In genomic region chr2:67633212-67633856, GRCh38 we compare ENCODE assay signal across 30 cellular contexts.
"Had no signal": no experiment of that assay in that cellular context is flagged by ENCODE, and none has a peak within 500 bp of the region (broad histone marks: within the 10 kb centered on the region; RNA-seq: fewer than 3 reads in every experiment).

No MANE protein-coding gene starts in this region.

- H3K9me3 Mint-ChIP-seq: neural crest cell; T-helper 2 cell treated with Interferon-gamma antibody and Interleukin-4, amounts not matched to agents 5 μg/mL and 100 μg/mL, for 36 hours had no signal

- H3K36me3 ChIP-seq: ascending aorta, cardiac muscle cell, suprapubic skin, tibial artery, upper lobe of right lung had no signal

- DNase-seq: activated CD4-positive, alpha-beta T cell treated with anti-CD3 and anti-CD28 coated beads for 36 hours; activated CD4-positive, alpha-beta T cell treated with anti-CD3 and anti-CD28 coated beads, Interleukin-2, amount 50 U/mL, for 4 hours; activated CD4-positive, CD25-positive, alpha-beta regulatory T cell; activated naive CD4-positive, alpha-beta T cell treated with Interleukin-2 at 50 U/mL for 16 hours; activated T-cell treated with anti-CD3 and anti-CD28 coated beads for 4 hours; activated T-cell treated with anti-CD3 and anti-CD28 coated beads, Interleukin-2, amount 50 U/mL, for 72 hours; cortex of kidney; glutamatergic neuron; islet precursor cell; midbrain; naive thymus-derived CD4-positive, alpha-beta T cell; nucleus accumbens; psoas muscle; stimulated activated CD4-positive, alpha-beta T cell treated with anti-CD3 and anti-CD28 coated beads, Interleukin-15, amount 100 ng/mL, for 24 hours; stimulated activated CD4-positive, alpha-beta T cell treated with anti-CD3 and anti-CD28 coated beads, Interleukin-2, amount 100 ng/mL, for 24 hours; stimulated activated naive CD4-positive, alpha-beta T cell; T-helper 1 cell; tibial artery; upper lobe of right lung had no signal

- H2AFZ ChIP-seq: hepatocyte, parathyroid adenoma had no signal

- FAIRE-seq: frontal cortex had no signal

- H3K9ac ChIP-seq: parathyroid adenoma had no signal

- H3K9me3 ChIP-seq: ascending aorta, psoas muscle, suprapubic skin, tibial artery, upper lobe of right lung had no signal

- H3K4me1 ChIP-seq: ascending aorta, parathyroid adenoma, suprapubic skin, tibial artery, upper lobe of right lung had no signal

- H3K27ac ChIP-seq: ascending aorta, cardiac muscle cell, hepatocyte, parathyroid adenoma, psoas muscle, suprapubic skin, tibial artery, upper lobe of right lung had no signal

- H3K4me3 Mint-ChIP-seq: activated CD4-positive, alpha-beta T cell treated with anti-CD3 and anti-CD28 coated beads for 36 hours; activated naive CD8-positive, alpha-beta T cell; activated T-cell treated with anti-CD3 and anti-CD28 coated beads, Interleukin-2, amount 50 U/mL, for 72 hours; brain; naive thymus-derived CD4-positive, alpha-beta T cell; neural crest cell; T-helper 2 cell treated with Interferon-gamma antibody and Interleukin-4, amounts not matched to agents 5 μg/mL and 100 μg/mL, for 36 hours had no signal

- H3K27ac Mint-ChIP-seq: activated CD4-positive, alpha-beta T cell treated with anti-CD3 and anti-CD28 coated beads for 36 hours; activated naive CD8-positive, alpha-beta T cell; activated T-cell treated with anti-CD3 and anti-CD28 coated beads, Interleukin-2, amount 50 U/mL, for 72 hours; brain; naive thymus-derived CD4-positive, alpha-beta T cell; T-helper 2 cell treated with Interferon-gamma antibody and Interleukin-4, amounts not matched to agents 5 μg/mL and 100 μg/mL, for 36 hours had no signal

- H3K4me3 ChIP-seq: ascending aorta, cardiac muscle cell, hepatocyte, psoas muscle, suprapubic skin, tibial artery, upper lobe of right lung had no signal

- H3K27me3 ChIP-seq: ascending aorta, cardiac muscle cell, hepatocyte, suprapubic skin, tibial artery, upper lobe of right lung had no signal

- H3K4me2 ChIP-seq: hepatocyte had no signal

- ATAC-seq: activated CD4-positive, alpha-beta T cell treated with anti-CD3 and anti-CD28 coated beads for 36 hours; activated T-cell treated with anti-CD3 and anti-CD28 coated beads, Interleukin-2, amount 50 U/mL, for 72 hours; esophagus mucosa; naive thymus-derived CD4-positive, alpha-beta T cell; psoas muscle; upper lobe of right lung had no signal

- H3K27me3 Mint-ChIP-seq: activated CD4-positive, alpha-beta T cell treated with anti-CD3 and anti-CD28 coated beads for 36 hours; activated naive CD8-positive, alpha-beta T cell had no signal

- H3K36me3 Mint-ChIP-seq: activated naive CD8-positive, alpha-beta T cell; brain; naive thymus-derived CD4-positive, alpha-beta T cell had no signal

- H3K79me2 ChIP-seq: hepatocyte, parathyroid adenoma had no signal

- H3K4me1 Mint-ChIP-seq: activated CD4-positive, alpha-beta T cell treated with anti-CD3 and anti-CD28 coated beads for 36 hours; naive thymus-derived CD4-positive, alpha-beta T cell had no signal
